In genomic region chr19:6587093-6587820, GRCh38 we compare ENCODE assay signal across 9 cellular contexts. TPM values are rescaled to one million over a fixed set of nuclear protein-coding genes. Genes with fewer than 3 reads are reported as not detected.
A peak's percentile ranks its signal among the peaks of the same experiment; 100 is the strongest.
DNase-seq lines count a peak whose midpoint lies in the region; ATAC-seq, FAIRE-seq and TF ChIP-seq lines count a peak whose summit lies in the region.
"Had no signal": no experiment of that assay in that cellular context is flagged by ENCODE, and none has a peak within 500 bp of the region (broad histone marks: within the 10 kb centered on the region; RNA-seq: fewer than 3 reads in every experiment).

No MANE protein-coding gene starts in this region.

- H3K36me3 ChIP-seq in breast epithelium, result no peaks in the 10 kb centered on the region
- no peaks in the 10 kb centered on the region for H3K36me3 ChIP-seq in SU-DHL-6 (ENCODE audit: low read length)
- no peaks in the 10 kb centered on the region for H3K36me3 ChIP-seq in hepatocyte (replicated peaks; ENCODE audit: insufficient read depth, low read depth)
- H3K36me3 ChIP-seq in upper lobe of right lung, result no peaks in the 10 kb centered on the region

- intact Hi-C loops in MCF 10A (cut with micrococcal nuclease) (no loop called here), breast epithelium (cut with DNase I; ENCODE audit: low total_unique reads) (no loop called here), upper lobe of right lung (cut with DNase I) (no loop called here)

- peaks cover 32% of the 10 kb centered on the region for H3K36me3 Mint-ChIP-seq in MCF 10A (ENCODE audit: insufficient read depth, unreplicated experiment)

- H3K79me2 ChIP-seq in SU-DHL-6 (ENCODE audit: insufficient read depth, low read length) (no peaks in the 10 kb centered on the region), hepatocyte (no peaks in the 10 kb centered on the region)

- no TSS peak for BruUV-seq in MCF 10A (replicated peaks; lab: Mats Ljungman, UMichigan)

- H2AFZ ChIP-seq in SU-DHL-6 (ENCODE audit: low read depth, low read length, severe bottlenecking) (peak overlapping the region; percentile 54), hepatocyte (peak overlapping the region; percentile 33)

- H3K9me3 Mint-ChIP-seq in MCF 10A (ENCODE audit: unreplicated experiment), result no peaks in the 10 kb centered on the region

- no peak overlapping the region for H3K27ac Mint-ChIP-seq in MCF 10A (ENCODE audit: low read depth, unreplicated experiment)

- H3K9me2 ChIP-seq in SU-DHL-6 (replicated peaks; ENCODE audit: insufficient read depth, low read length), result no peaks in the 10 kb centered on the region
- H3K9me2 ChIP-seq in hepatocyte (replicated peaks; ENCODE audit: insufficient read depth), result no peaks in the 10 kb centered on the region

- TF ChIP-seq POLR2A in breast epithelium (IDR thresholded peaks at IDR 0.05), result no peak
- no peak for TF ChIP-seq POLR2A in H54 (IDR thresholded peaks at IDR 0.05; ENCODE audit: low read depth, low read length)

- H3K27ac ChIP-seq in breast epithelium, result no peak overlapping the region
- H3K27ac ChIP-seq in SU-DHL-6 (ENCODE audit: low read depth, low read length), result peak overlapping the region; percentile 48; the same call in 1 of the 2 replicates
- H3K27ac ChIP-seq in hepatocyte, result no peak overlapping the region
- no peak overlapping the region for H3K27ac ChIP-seq in upper lobe of right lung

- H3K4me2 ChIP-seq in SU-DHL-6 (ENCODE audit: low read depth, low read length, poor library complexity, severe bottlenecking) (peak overlapping the region; percentile 66), hepatocyte (peak overlapping the region; percentile 73)

- POLR2A ChIA-PET in MCF 10A (lab: Yijun Ruan, JAX), result interaction anchor here (0.7 to 2.3 kb wide), 3 partner anchors 10 to 559 kb away, joined by 3 to 5 read pairs (median 4); no protein-coding TSS in a partner anchor

- no peak for TF ChIP-seq CTCF in MCF 10A (IDR thresholded peaks at IDR 0.05; ENCODE audit: unreplicated experiment)
- no peak for TF ChIP-seq CTCF in breast epithelium (IDR thresholded peaks at IDR 0.05)
- TF ChIP-seq CTCF in SU-DHL-6 (IDR thresholded peaks at IDR 0.05; ENCODE audit: insufficient read depth, low read length, poor library complexity, severe bottlenecking), result no peak
- TF ChIP-seq CTCF in hepatocyte (IDR thresholded peaks at IDR 0.05; ENCODE audit: poor library complexity), result no peak
- no peak for TF ChIP-seq CTCF in upper lobe of right lung (IDR thresholded peaks at IDR 0.05)

- DNase-seq in MCF 10A (ENCODE audit: unreplicated experiment) (no peak), breast epithelium (ENCODE audit: low spot score in 2 of 2) (no peak), hepatocyte (ENCODE audit: low spot score) (no peak), upper lobe of right lung (no peak), H54 (ENCODE audit: insufficient read length, low spot score) (no peak), AG08395 (ENCODE audit: low spot score) (no peak)

- peak overlapping the region; percentile 3 for H3K4me3 Mint-ChIP-seq in MCF 10A (ENCODE audit: unreplicated experiment)

- H3F3A ChIP-seq in SU-DHL-6 (ENCODE audit: insufficient read depth), result peaks cover 5% of the 10 kb centered on the region; the same call in 1 of the 2 replicates

- H3K4me1 ChIP-seq in breast epithelium, result no peaks in the 10 kb centered on the region
- peaks cover 8% of the 10 kb centered on the region for H3K4me1 ChIP-seq in hepatocyte (ENCODE audit: insufficient read depth)
- peaks cover 10% of the 10 kb centered on the region for H3K4me1 ChIP-seq in upper lobe of right lung

- H3K9me3 ChIP-seq in breast epithelium (no peaks in the 10 kb centered on the region), SU-DHL-6 (ENCODE audit: insufficient read depth, low read length) (no peaks in the 10 kb centered on the region), hepatocyte (ENCODE audit: low read depth) (no peaks in the 10 kb centered on the region), upper lobe of right lung (no peaks in the 10 kb centered on the region)

- peak overlapping the region; percentile 48 for H3K9ac ChIP-seq in SU-DHL-6 (ENCODE audit: low read length)

- no peaks in the 10 kb centered on the region for H3K27me3 Mint-ChIP-seq in MCF 10A (ENCODE audit: insufficient read depth, unreplicated experiment)

- no peaks in the 10 kb centered on the region for H4K20me1 ChIP-seq in SU-DHL-6 (ENCODE audit: low read depth, low read length)
- no peaks in the 10 kb centered on the region for H4K20me1 ChIP-seq in hepatocyte (ENCODE audit: insufficient read depth, poor library complexity, severe bottlenecking)

- H3K27me3 ChIP-seq in breast epithelium (peaks cover 4 to 80% of the 10 kb centered on the region in 2 donors), SU-DHL-6 (ENCODE audit: low read length) (no peaks in the 10 kb centered on the region), hepatocyte (peaks cover 67% of the 10 kb centered on the region), upper lobe of right lung (peaks cover 67% of the 10 kb centered on the region)

- H3K4me1 Mint-ChIP-seq in MCF 10A (ENCODE audit: insufficient read depth, unreplicated experiment), result peaks cover 39% of the 10 kb centered on the region

- peak; percentile 38 for ATAC-seq in upper lobe of right lung
- ATAC-seq in HG03571 (IDR thresholded peaks at IDR 0.05; ENCODE audit: unreplicated experiment), result no peak

- no peak for FAIRE-seq in H54 (lab: Jason Lieb, UNC)
- FAIRE-seq: endometrium had no signal

- WGBS in hepatocyte (ENCODE audit: low lambda C conversion rate, missing lambda C conversion rate), result 1% methylated on average over 24 of the region's 27 CpGs

- H3K4me3 ChIP-seq in breast epithelium, result peak overlapping the region in 1 of 3 donors; percentile 9
- peak overlapping the region; percentile 5 for H3K4me3 ChIP-seq in SU-DHL-6 (ENCODE audit: insufficient read depth, low read length, poor library complexity, severe bottlenecking)
- peak overlapping the region; percentile 15 for H3K4me3 ChIP-seq in hepatocyte
- H3K4me3 ChIP-seq in upper lobe of right lung, result no peak overlapping the region

- CTCF ChIA-PET in MCF 10A (lab: Yijun Ruan, JAX), result interaction anchor here (0.6 kb wide), 1 partner anchor 276 kb away, joined by 4 read pairs; no protein-coding TSS in a partner anchor

RNA-seq across cellular contexts. Expression of gene CD70, which starts 3.7 kb away (rescaled TPM):
- total RNA-seq in MCF 10A (2022), result 13.4 and 14.7 TPM in 2 replicates
- not detected for total RNA-seq in breast epithelium
- total RNA-seq in hepatocyte, result not detected in 2 replicates
- polyA plus RNA-seq in hepatocyte, result not detected in 2 replicates
- 1.7 TPM for total RNA-seq in upper lobe of right lung

RNA-seq across cellular contexts. Expression of gene TNFSF9, which starts 56.4 kb away (rescaled TPM):
- total RNA-seq in MCF 10A (2022) (6.2 and 6.9 TPM in 2 replicates), breast epithelium (1 to 10 TPM in 1 of 3 donors, under 1 TPM in 2; 0.33 to 1.6 (median 0.44) TPM), hepatocyte (2.3 and 2.6 TPM in 2 replicates), upper lobe of right lung (7.4 TPM)
- polyA plus RNA-seq in hepatocyte, result 3.8 and 9.2 TPM in 2 replicates
